Comparison of ENCODE assay signal across 1 cellular context in genomic region chr17:29584452-29585079, GRCh38.
TF ChIP-seq lines count a peak whose summit lies in the region.

No MANE protein-coding gene starts in this region.

TF ChIP-seq in K562, 482 proteins besides CTCF, POLR2A, EP300 and RAD21:
- TF ChIP-seq USF2 (CRISPR knock-in tag; IDR thresholded peaks at IDR 0.05) (no peak), POLR2G (IDR thresholded peaks at IDR 0.05; ENCODE audit: low read depth, low read length) (0 out of 2 replicates have a peak, but pooled peaks have one; percentile 4), ZFP1 (CRISPR knock-in tag; IDR thresholded peaks at IDR 0.05) (no peak), ZNF780A (CRISPR knock-in tag; IDR thresholded peaks at IDR 0.05) (no peak), PYGO2 (tag; IDR thresholded peaks at IDR 0.05) (no peak), GATAD2A (IDR thresholded peaks at IDR 0.05) (no peak), MED1 (CRISPR knock-in tag; IDR thresholded peaks at IDR 0.05; ENCODE audit: borderline replicate concordance) (no peak), ZNF644 (tag; IDR thresholded peaks at IDR 0.05; ENCODE audit: low read depth) (no peak)
TF ChIP-seq in K562: peak in this region for 1.
